Comparison of ENCODE assay signal across 27 cellular contexts in the genomic region with DNA sequence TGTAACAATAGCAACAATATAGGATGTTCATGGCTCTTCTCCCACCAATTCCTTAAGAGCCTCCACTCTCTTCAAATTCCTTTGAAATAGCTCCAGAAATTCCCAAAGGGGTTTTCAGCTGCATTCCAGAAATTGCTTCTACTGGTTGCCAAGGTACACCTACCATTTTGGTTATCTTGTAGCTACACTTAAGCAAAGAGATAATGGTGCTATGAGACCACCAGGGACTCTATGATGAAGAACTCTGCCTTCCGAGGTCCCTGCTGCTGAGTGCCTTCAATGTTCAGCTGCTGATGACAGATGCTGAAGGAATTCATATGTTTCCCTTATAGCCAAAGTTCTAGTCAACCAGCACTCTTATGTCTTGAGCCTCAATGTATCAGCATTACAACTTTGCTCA.
"Had no signal": no experiment of that assay in that cellular context is flagged by ENCODE, and none has a peak within 500 bp of the region (broad histone marks: within the 10 kb centered on the region; RNA-seq: fewer than 3 reads in every experiment).

No MANE protein-coding gene starts in this region.

- H3K27me3 ChIP-seq: stomach, suprapubic skin, testis, thyroid gland, tibial artery, tibial nerve, transverse colon, upper lobe of left lung, upper lobe of right lung, uterus, vagina had no signal

- H3K36me3 Mint-ChIP-seq: stimulated activated effector memory CD8-positive, alpha-beta T cell treated with anti-CD3 and anti-CD28 coated beads, Interleukin-12 subunit alpha, Interleukin-12 subunit beta, amount 100 ng/mL, for 72 hours; stimulated activated memory B cell treated with anti-CD40 and anti-IgM and Interleukin-4, amounts not matched to agents 10 μg/mL and 1 μg/mL and 100 μg/mL, for 72 hours; stimulated activated naive B cell treated with anti-CD40 and anti-IgM and Interleukin-4, amounts not matched to agents 10 μg/mL and 1 μg/mL and 100 μg/mL, for 72 hours; type B pancreatic cell had no signal

- H3K9me3 ChIP-seq: suprapubic skin, testis, thoracic aorta, thyroid gland, tibial artery, transverse colon, upper lobe of left lung, upper lobe of right lung, uterus, vagina had no signal

- H3K9me3 Mint-ChIP-seq: stimulated activated memory B cell treated with anti-CD40 and anti-IgM and Interleukin-4, amounts not matched to agents 10 μg/mL and 1 μg/mL and 100 μg/mL, for 72 hours; type B pancreatic cell had no signal

- H3K27ac ChIP-seq: stomach, suprapubic skin, testis, thoracic aorta, thyroid gland, tibial artery, tibial nerve, transverse colon, upper lobe of left lung, upper lobe of right lung, uterus, vagina had no signal

- H3K4me3 Mint-ChIP-seq: stimulated activated effector memory CD8-positive, alpha-beta T cell treated with anti-CD3 and anti-CD28 coated beads, Interleukin-12 subunit alpha, Interleukin-12 subunit beta, amount 100 ng/mL, for 72 hours; stimulated activated memory B cell treated with anti-CD40 and anti-IgM and Interleukin-4, amounts not matched to agents 10 μg/mL and 1 μg/mL and 100 μg/mL, for 72 hours; stimulated activated naive B cell treated with anti-CD40 and anti-IgM and Interleukin-4, amounts not matched to agents 10 μg/mL and 1 μg/mL and 100 μg/mL, for 72 hours; stimulated activated naive CD8-positive, alpha-beta T cell treated with anti-CD3 and anti-CD28 coated beads, Interleukin-15, amount 100 ng/mL, for 72 hours; stimulated activated naive CD8-positive, alpha-beta T cell treated with anti-CD3 and anti-CD28 coated beads, Interleukin-15, Interleukin-2, amounts not matched to agents 100 ng/mL and 50 ng/mL, for 24 hours; type B pancreatic cell had no signal

- H3K4me1 Mint-ChIP-seq: stimulated activated effector memory CD8-positive, alpha-beta T cell treated with anti-CD3 and anti-CD28 coated beads, Interleukin-12 subunit alpha, Interleukin-12 subunit beta, amount 100 ng/mL, for 72 hours; stimulated activated memory B cell treated with anti-CD40 and anti-IgM and Interleukin-4, amounts not matched to agents 10 μg/mL and 1 μg/mL and 100 μg/mL, for 72 hours; stimulated activated naive B cell treated with anti-CD40 and anti-IgM and Interleukin-4, amounts not matched to agents 10 μg/mL and 1 μg/mL and 100 μg/mL, for 72 hours; stimulated activated naive CD8-positive, alpha-beta T cell treated with anti-CD3 and anti-CD28 coated beads, Interleukin-15, amount 100 ng/mL, for 72 hours had no signal

- H3K4me3 ChIP-seq: stomach, suprapubic skin, testis, thoracic aorta, thyroid gland, tibial artery, tibial nerve, transverse colon, upper lobe of left lung, upper lobe of right lung, uterus, vagina had no signal

- H3K27me3 Mint-ChIP-seq: stimulated activated memory B cell treated with anti-CD40 and anti-IgM and Interleukin-4, amounts not matched to agents 10 μg/mL and 1 μg/mL and 100 μg/mL, for 72 hours; stimulated activated naive CD8-positive, alpha-beta T cell treated with anti-CD3 and anti-CD28 coated beads, Interleukin-15, amount 100 ng/mL, for 72 hours; type B pancreatic cell had no signal

- H3K4me1 ChIP-seq: stomach, suprapubic skin, testis, thyroid gland, tibial artery, tibial nerve, transverse colon, upper lobe of left lung, upper lobe of right lung, uterus, vagina had no signal

- DNase-seq: stimulated activated CD4-positive, alpha-beta T cell treated with anti-CD3 and anti-CD28 coated beads, Interleukin-2, amount 100 ng/mL, for 48 hours; stimulated activated CD4-positive, alpha-beta T cell treated with anti-CD3 and anti-CD28 coated beads, Interleukin-4, amount 100 ng/mL, for 1 hour; stimulated activated CD4-positive, alpha-beta T cell treated with anti-CD3 and anti-CD28 coated beads, Interleukin-4, amount 100 ng/mL, for 24 hours; stimulated activated CD4-positive, alpha-beta T cell treated with anti-CD3 and anti-CD28 coated beads, Interleukin-4, amount 100 ng/mL, for 4 hours; stimulated activated CD8-positive, alpha-beta memory T cell treated with anti-CD3 and anti-CD28 coated beads, Interleukin-4, amount 100 ng/mL, for 48 hours; stimulated activated naive B cell treated with anti-CD40 and anti-IgM and Interleukin-4, amounts not matched to agents 10 μg/mL and 1 μg/mL and 100 μg/mL, for 72 hours; stimulated activated naive CD4-positive, alpha-beta T cell; stimulated activated naive CD4-positive, alpha-beta T cell treated with Interleukin-2 at 50 U/mL for 16 hours; stimulated activated naive CD8-positive, alpha-beta T cell treated with anti-CD3 and anti-CD28 coated beads, Interleukin-15, amount 100 ng/mL, for 72 hours; stimulated activated naive CD8-positive, alpha-beta T cell treated with anti-CD3 and anti-CD28 coated beads, Interleukin-15, Interleukin-2, amounts not matched to agents 100 U/mL and 50 U/mL, for 24 hours; stomach; substantia nigra; testis; thyroid gland; tibial artery; transverse colon; upper lobe of left lung; upper lobe of right lung; uterus had no signal

- ATAC-seq: stimulated activated effector memory CD8-positive, alpha-beta T cell treated with anti-CD3 and anti-CD28 coated beads, Interleukin-12 subunit alpha, Interleukin-12 subunit beta, amount 100 ng/mL, for 72 hours; stimulated activated memory B cell treated with anti-CD40 and anti-IgM and Interleukin-4, amounts not matched to agents 10 μg/mL and 1 μg/mL and 100 μg/mL, for 72 hours; stimulated activated naive B cell treated with anti-CD40 and anti-IgM and Interleukin-4, amounts not matched to agents 10 μg/mL and 1 μg/mL and 100 μg/mL, for 72 hours; stimulated activated naive CD8-positive, alpha-beta T cell treated with anti-CD3 and anti-CD28 coated beads, Interleukin-15, amount 100 ng/mL, for 72 hours; stimulated activated naive CD8-positive, alpha-beta T cell treated with anti-CD3 and anti-CD28 coated beads, Interleukin-15, Interleukin-2, amounts not matched to agents 100 U/mL and 50 U/mL, for 24 hours; upper lobe of right lung had no signal

- H3K27ac Mint-ChIP-seq: stimulated activated effector memory CD8-positive, alpha-beta T cell treated with anti-CD3 and anti-CD28 coated beads, Interleukin-12 subunit alpha, Interleukin-12 subunit beta, amount 100 ng/mL, for 72 hours; stimulated activated memory B cell treated with anti-CD40 and anti-IgM and Interleukin-4, amounts not matched to agents 10 μg/mL and 1 μg/mL and 100 μg/mL, for 72 hours; stimulated activated naive B cell treated with anti-CD40 and anti-IgM and Interleukin-4, amounts not matched to agents 10 μg/mL and 1 μg/mL and 100 μg/mL, for 72 hours; stimulated activated naive CD8-positive, alpha-beta T cell treated with anti-CD3 and anti-CD28 coated beads, Interleukin-15, amount 100 ng/mL, for 72 hours; stimulated activated naive CD8-positive, alpha-beta T cell treated with anti-CD3 and anti-CD28 coated beads, Interleukin-15, Interleukin-2, amounts not matched to agents 100 ng/mL and 50 ng/mL, for 24 hours; type B pancreatic cell had no signal

- H3K36me3 ChIP-seq: stomach, suprapubic skin, thoracic aorta, thyroid gland, tibial artery, tibial nerve, transverse colon, upper lobe of left lung, upper lobe of right lung, uterus, vagina had no signal
